In the genomic region with DNA sequence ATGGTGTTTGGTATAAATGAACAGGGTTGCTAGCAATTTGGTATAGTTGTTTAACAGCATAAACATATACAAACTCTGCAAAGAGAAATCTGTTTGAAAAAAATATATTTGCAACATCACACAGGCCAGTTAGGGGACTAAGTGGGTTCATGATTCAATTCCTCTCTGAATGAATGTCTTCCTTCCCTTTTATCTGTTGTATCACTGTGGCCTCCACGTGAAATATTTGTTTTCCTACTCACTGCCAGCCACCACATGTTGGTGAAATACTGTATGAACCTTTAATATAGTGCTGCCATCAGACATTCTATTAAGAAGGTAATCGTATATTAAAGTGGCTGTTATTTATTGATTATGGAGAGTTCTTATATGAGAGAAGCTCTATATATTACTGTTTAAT, we compare ENCODE assay signal across 12 cellular contexts.
DNase-seq lines count a peak whose midpoint lies in the region; ATAC-seq, FAIRE-seq and TF ChIP-seq lines count a peak whose summit lies in the region.
"Had no signal": no experiment of that assay in that cellular context is flagged by ENCODE, and none has a peak within 500 bp of the region (broad histone marks: within the 10 kb centered on the region; RNA-seq: fewer than 3 reads in every experiment).

No MANE protein-coding gene starts in this region.

- CTCF ChIA-PET in MCF 10A (lab: Yijun Ruan, JAX) (interaction anchor here (1.0 kb wide), 1 partner anchor 16 kb away, joined by 9 read pairs; no protein-coding TSS in a partner anchor), mammary epithelial cell (lab: Charles Lee; ENCODE audit: low non-redundant PET) (no interaction called here)

- ATAC-seq in activated naive CD8-positive, alpha-beta T cell treated with anti-CD3 and anti-CD28 coated beads, Interleukin-2, amount 10 ng/mL, durations not matched to agents 7 days and 5 days (ENCODE audit: low read depth) = no peak
- ATAC-seq in upper lobe of left lung (ENCODE audit: low FRiP score in 2 of 2) = no peak
- ATAC-seq in GM21723 (IDR thresholded peaks at IDR 0.05; ENCODE audit: unreplicated experiment) = no peak
- ATAC-seq: PC-3 had no signal

- H3K4me1 Mint-ChIP-seq in MCF 10A (ENCODE audit: insufficient read depth, unreplicated experiment) = peaks cover 33% of the 10 kb centered on the region
- peaks cover 53% of the 10 kb centered on the region for H3K4me1 Mint-ChIP-seq in activated naive CD8-positive, alpha-beta T cell treated with anti-CD3 and anti-CD28 coated beads, Interleukin-2, amount 10 ng/mL, durations not matched to agents 7 days and 5 days

- H3K4me3 ChIP-seq in mammary epithelial cell (replicated peaks in 1 of 3; ENCODE audit: insufficient read depth in 1 of 3, low read depth in 2 of 3, low read length in 3 of 3) (no peak overlapping the region), muscle layer of colon (ENCODE audit: low read depth in 1 of 2, low read length in 2 of 2) (no peak overlapping the region), upper lobe of left lung (no peak overlapping the region)
- H3K4me3 ChIP-seq: HAP-1 had no signal

- no peak overlapping the region for H3K4me2 ChIP-seq in mammary epithelial cell (ENCODE audit: insufficient read depth, low read depth, low read length)

- H3K9ac ChIP-seq in mammary epithelial cell (ENCODE audit: insufficient read depth, low read length) (no peak overlapping the region), muscle layer of colon (ENCODE audit: low read length) (no peak overlapping the region)

- in situ Hi-C loops in mammary epithelial cell (cut with MboI; ENCODE audit: low sequenced_read_pairs in 2 of 2) = no loop called here

- H3K4me1 ChIP-seq in mammary epithelial cell (ENCODE audit: insufficient read depth, low read length) = no peaks in the 10 kb centered on the region
- H3K4me1 ChIP-seq in muscle layer of colon (ENCODE audit: insufficient read depth, low read length) = peaks cover 67% of the 10 kb centered on the region
- peaks cover 33 to 62% (median 38%) of the 10 kb centered on the region in 4 donors for H3K4me1 ChIP-seq in upper lobe of left lung

- no peak overlapping the region for H3K27ac ChIP-seq in mammary epithelial cell (ENCODE audit: insufficient read depth, low read depth, low read length)
- peak overlapping the region; percentile 27 for H3K27ac ChIP-seq in muscle layer of colon (ENCODE audit: low read depth, low read length)
- peak overlapping the region; percentile 47 to 71 (median 52) for H3K27ac ChIP-seq in upper lobe of left lung

- POLR2A ChIA-PET in MCF 10A (lab: Yijun Ruan, JAX) = interaction anchor here (0.7 to 5.6 kb wide), 5 partner anchors 9 to 156 kb away, joined by 3 to 43 read pairs (median 3); no protein-coding TSS in a partner anchor
- POLR2A ChIA-PET in activated naive CD8-positive, alpha-beta T cell treated with anti-CD3 and anti-CD28 coated beads, Interleukin-2, amount 10 ng/mL, durations not matched to agents 7 days and 5 days (lab: Charles Lee) = interaction anchor here (1.0 kb wide), 1 partner anchor 10 kb away, joined by 3 read pairs; no protein-coding TSS in a partner anchor

- intact Hi-C loops in MCF 10A (cut with micrococcal nuclease) (no loop called here), mammary epithelial cell (cut with micrococcal nuclease) (no loop called here)

- H3K9me3 ChIP-seq in mammary epithelial cell (replicated peaks; ENCODE audit: insufficient read depth, low read length) (no peaks in the 10 kb centered on the region), muscle layer of colon (ENCODE audit: low read length) (no peaks in the 10 kb centered on the region), upper lobe of left lung (no peaks in the 10 kb centered on the region)
- H3K9me3 ChIP-seq: BE2C, HAP-1 had no signal

- H3K27me3 ChIP-seq in mammary epithelial cell (ENCODE audit: insufficient read depth, low read length) (no peaks in the 10 kb centered on the region), muscle layer of colon (ENCODE audit: control insufficient read depth in 1 of 2, insufficient read depth in 2 of 2, low read length in 2 of 2) (no peaks in the 10 kb centered on the region), upper lobe of left lung (no peaks in the 10 kb centered on the region)
- H3K27me3 ChIP-seq: BE2C had no signal

- TF ChIP-seq POLR2A in upper lobe of left lung (IDR thresholded peaks at IDR 0.05) (no peak), GM12892 (IDR thresholded peaks at IDR 0.05; ENCODE audit: low read depth, low read length) (no peak)

- H3K9me3 Mint-ChIP-seq in MCF 10A (ENCODE audit: unreplicated experiment) = peaks cover 11% of the 10 kb centered on the region
- H3K9me3 Mint-ChIP-seq in activated naive CD8-positive, alpha-beta T cell treated with anti-CD3 and anti-CD28 coated beads, Interleukin-2, amount 10 ng/mL, durations not matched to agents 7 days and 5 days = peaks cover 11% of the 10 kb centered on the region

- BruUV-seq in MCF 10A (replicated peaks; lab: Mats Ljungman, UMichigan) (no TSS peak), mammary epithelial cell (replicated peaks; lab: Mats Ljungman, UMichigan) (no TSS peak)

- TF ChIP-seq EP300 in upper lobe of left lung (IDR thresholded peaks at IDR 0.05) = no peak

- TF ChIP-seq CTCF in MCF 10A (IDR thresholded peaks at IDR 0.05; ENCODE audit: unreplicated experiment) (no peak), mammary epithelial cell (conservative IDR thresholded peaks at IDR 0.05 in 1 of 2, IDR thresholded peaks at IDR 0.05 in 1 of 2; ENCODE audit: extremely low read depth in 1 of 2, insufficient read depth in 1 of 2, low read depth in 1 of 2, low read length in 2 of 2) (no peak), upper lobe of left lung (IDR thresholded peaks at IDR 0.05) (no peak), D721Med (IDR thresholded peaks at IDR 0.05; ENCODE audit: insufficient read depth, missing control alignments) (no peak)

- no peaks in the 10 kb centered on the region for H3K27me3 Mint-ChIP-seq in MCF 10A (ENCODE audit: insufficient read depth, unreplicated experiment)
- H3K27me3 Mint-ChIP-seq in activated naive CD8-positive, alpha-beta T cell treated with anti-CD3 and anti-CD28 coated beads, Interleukin-2, amount 10 ng/mL, durations not matched to agents 7 days and 5 days = no peaks in the 10 kb centered on the region

- H2AFZ ChIP-seq in mammary epithelial cell (ENCODE audit: low read depth, low read length) = no peak overlapping the region

- FAIRE-seq in D721Med (lab: Jason Lieb, UNC) (no peak), GM12892 (lab: Jason Lieb, UNC) (no peak)

- DNase-seq in MCF 10A (ENCODE audit: unreplicated experiment) = no peak
- DNase-seq in mammary epithelial cell = no peak
- DNase-seq in activated naive CD8-positive, alpha-beta T cell treated with anti-CD3 and anti-CD28 coated beads, Interleukin-2, amount 10 ng/mL, durations not matched to agents 7 days and 5 days = no peak
- DNase-seq in upper lobe of left lung = no peak
- no peak for DNase-seq in D721Med (ENCODE audit: insufficient read length, low spot score)
- no peak for DNase-seq in GM12892 (ENCODE audit: insufficient read length)
- DNase-seq: BE2C, NCI-H2171 treated with DMSO at 0.1 percent for 48 hours, PC-3 had no signal

- H3K27ac Mint-ChIP-seq in MCF 10A (ENCODE audit: low read depth, unreplicated experiment) = peak overlapping the region; percentile 51
- H3K27ac Mint-ChIP-seq in activated naive CD8-positive, alpha-beta T cell treated with anti-CD3 and anti-CD28 coated beads, Interleukin-2, amount 10 ng/mL, durations not matched to agents 7 days and 5 days = peak overlapping the region; percentile 45

- peaks cover 91% of the 10 kb centered on the region for H3K36me3 Mint-ChIP-seq in MCF 10A (ENCODE audit: insufficient read depth, unreplicated experiment)
- H3K36me3 Mint-ChIP-seq in activated naive CD8-positive, alpha-beta T cell treated with anti-CD3 and anti-CD28 coated beads, Interleukin-2, amount 10 ng/mL, durations not matched to agents 7 days and 5 days = peaks cover 88% of the 10 kb centered on the region

- 53% methylated on average over 2 of the region's 2 CpGs for WGBS in mammary epithelial cell (ENCODE audit: low coverage, missing lambda C conversion rate)
- WGBS in upper lobe of left lung, 2 donors = 49 to 52% methylated on average over 2 of the region's 2 CpGs

- dilution Hi-C loops in mammary epithelial cell (cut with HindIII; ENCODE audit: low sequenced_read_pairs) = no loop called here

- H3K36me3 ChIP-seq in mammary epithelial cell (ENCODE audit: insufficient read depth, low read length) = peaks cover 5% of the 10 kb centered on the region
- H3K36me3 ChIP-seq in muscle layer of colon (ENCODE audit: insufficient read depth, low read length) = peaks cover 36% of the 10 kb centered on the region
- peaks cover 0 to 26% (median 6%) of the 10 kb centered on the region in 4 donors for H3K36me3 ChIP-seq in upper lobe of left lung
- H3K36me3 ChIP-seq: BE2C had no signal

- no peaks in the 10 kb centered on the region for H4K20me1 ChIP-seq in mammary epithelial cell (ENCODE audit: insufficient read depth, low read length)

- no peaks in the 10 kb centered on the region for H3K79me2 ChIP-seq in mammary epithelial cell (ENCODE audit: insufficient read depth, low read length)

- H3K4me3 Mint-ChIP-seq in MCF 10A (ENCODE audit: unreplicated experiment) = no peak overlapping the region
- H3K4me3 Mint-ChIP-seq in activated naive CD8-positive, alpha-beta T cell treated with anti-CD3 and anti-CD28 coated beads, Interleukin-2, amount 10 ng/mL, durations not matched to agents 7 days and 5 days = no peak overlapping the region
